Comparison of ENCODE assay signal across 18 cellular contexts in genomic region chr1:204591473-204592090, GRCh38.
DNase-seq lines count a peak whose midpoint lies in the region; ATAC-seq and TF ChIP-seq lines count a peak whose summit lies in the region.
"Had no signal": no experiment of that assay in that cellular context is flagged by ENCODE, and none has a peak within 500 bp of the region (broad histone marks: within the 10 kb centered on the region; RNA-seq: fewer than 3 reads in every experiment).

No MANE protein-coding gene starts in this region.

- intact Hi-C loops in aorta (cut with DNase I): no loop called here

- CTCF ChIA-PET in RWPE1 (lab: Yijun Ruan, JAX): interaction anchor here (0.5 to 1.5 kb wide), 5 partner anchors 16 to 193 kb away, joined by 3 to 4 read pairs (median 3); no protein-coding TSS in a partner anchor

- H3K36me3 ChIP-seq in skeletal muscle satellite cell (ENCODE audit: insufficient read depth, low read length) (no peaks in the 10 kb centered on the region), aorta (ENCODE audit: control insufficient read depth in 1 of 2, insufficient read depth in 2 of 2, low read length in 1 of 2) (no peaks in the 10 kb centered on the region), BE2C (no peaks in the 10 kb centered on the region)
- H3K36me3 ChIP-seq: lower lobe of right lung, thoracic aorta had no signal

- H3K4me2 ChIP-seq in skeletal muscle satellite cell (ENCODE audit: low read length): peak overlapping the region; percentile 53
- H3K4me2 ChIP-seq: GM23338, hepatocyte had no signal

- H3K27ac ChIP-seq in RWPE1: no peak overlapping the region
- H3K27ac ChIP-seq in aorta (ENCODE audit: low read depth in 1 of 2, low read length in 2 of 2): no peak overlapping the region
- H3K27ac ChIP-seq: hepatocyte, HL-60, lower lobe of right lung, spleen, thoracic aorta had no signal

- TF ChIP-seq CTCF in RWPE1 (conservative IDR thresholded peaks at IDR 0.05; ENCODE audit: low read depth) (no peak), fibroblast of mammary gland (conservative IDR thresholded peaks at IDR 0.05; ENCODE audit: control insufficient read depth, insufficient read depth, low read depth, low read length) (no peak), BE2C (IDR thresholded peaks at IDR 0.05; ENCODE audit: low read depth, low read length) (no peak)

- WGBS in aorta, 2 donors: 52 to 57% methylated on average over 3 of the region's 3 CpGs

- POLR2A ChIA-PET in RWPE1 (lab: Yijun Ruan, JAX; ENCODE audit: low non-redundant PET): no interaction called here

- H3K4me1 ChIP-seq in skeletal muscle satellite cell (ENCODE audit: control insufficient read depth, insufficient read depth, low read length) (peaks cover 16% of the 10 kb centered on the region), aorta (ENCODE audit: control insufficient read depth in 1 of 2, insufficient read depth in 2 of 2, low read length in 2 of 2) (no peaks in the 10 kb centered on the region), BE2C (peaks cover 5% of the 10 kb centered on the region; the same call in 1 of the 2 replicates)
- H3K4me1 ChIP-seq: lower lobe of right lung, spleen had no signal

- no peak overlapping the region for H3K9ac ChIP-seq in skeletal muscle satellite cell (ENCODE audit: low read depth, low read length)

- no peaks in the 10 kb centered on the region for H3K9me3 ChIP-seq in skeletal muscle satellite cell (replicated peaks; ENCODE audit: low read length)
- H3K9me3 ChIP-seq in aorta (ENCODE audit: control insufficient read depth, low read length): no peaks in the 10 kb centered on the region
- H3K9me3 ChIP-seq in BE2C: no peaks in the 10 kb centered on the region
- H3K9me3 ChIP-seq: lower lobe of right lung, spleen, thoracic aorta had no signal

- H3K27me3 ChIP-seq in skeletal muscle satellite cell (ENCODE audit: control insufficient read depth, insufficient read depth, low read length): no peaks in the 10 kb centered on the region
- H3K27me3 ChIP-seq in aorta (ENCODE audit: control insufficient read depth in 1 of 2, insufficient read depth in 2 of 2, low read length in 1 of 2): no peaks in the 10 kb centered on the region
- H3K27me3 ChIP-seq in BE2C: no peaks in the 10 kb centered on the region
- H3K27me3 ChIP-seq: hepatocyte, spleen had no signal

- peak; percentile 37 for DNase-seq in GM04503 (ENCODE audit: low read depth)
- peak; percentile 94 for DNase-seq in RWPE1 (ENCODE audit: low spot score)
- DNase-seq in fibroblast of mammary gland (ENCODE audit: low read depth): peak; percentile 63
- no peak for DNase-seq in aorta
- DNase-seq in AML-193 (lab: John Stamatoyannopoulos, UW): no peak
- DNase-seq in BE2C: no peak
- DNase-seq: activated CD4-positive, alpha-beta T cell treated with anti-CD3 and anti-CD28 coated beads, Interleukin-2, amount 10 ng/mL, durations not matched to agents 24 days and 14 days; anterior cingulate cortex; effector memory CD4-positive, alpha-beta T cell; lower lobe of right lung; MV-4-11; NCI-H2171; spleen had no signal

- no peak overlapping the region for H3K4me3 ChIP-seq in fibroblast of mammary gland (ENCODE audit: control insufficient read depth, low read depth, low read length)
- no peak overlapping the region for H3K4me3 ChIP-seq in skeletal muscle satellite cell (ENCODE audit: low read length)
- no peak overlapping the region for H3K4me3 ChIP-seq in aorta (ENCODE audit: low read length in 2 of 2)
- no peak overlapping the region for H3K4me3 ChIP-seq in BE2C (ENCODE audit: low read depth, low read length)
- H3K4me3 ChIP-seq: GM23338, hepatocyte, lower lobe of right lung, spleen, thoracic aorta had no signal

- no peak for ATAC-seq in aorta (ENCODE audit: low FRiP score)
- ATAC-seq: GM23338, lower lobe of right lung had no signal

Comparison
In these comparisons a context has a peak if more than half of its experiments do, and no peak if none do; other contexts are left out.
1. DNase-seq: peak in GM04503 (single experiment), RWPE1 (single experiment) and fibroblast of mammary gland (single experiment); none in aorta (0 of 2), AML-193 (0 of 2) and BE2C (single experiment).